ENCODE assay signal across 1 cellular context in genomic region chr12:132178314-132178713, GRCh38.
TF ChIP-seq lines count a peak whose summit lies in the region.

No MANE protein-coding gene starts in this region.

TF ChIP-seq in SK-N-SH treated with all-trans-retinoic acid at 6 μM for 48 hours, 23 proteins besides CTCF, POLR2A, EP300 and RAD21 (continued from another document):
- no peak for TF ChIP-seq PATZ1 (CRISPR knock-in tag; IDR thresholded peaks at IDR 0.05; ENCODE audit: borderline replicate concordance)
- no peak for TF ChIP-seq PPARA (CRISPR knock-in tag; IDR thresholded peaks at IDR 0.05; ENCODE audit: borderline replicate concordance)
- no peak for TF ChIP-seq ESRRG (CRISPR knock-in tag; IDR thresholded peaks at IDR 0.05)
- TF ChIP-seq POU6F1 (CRISPR knock-in tag; IDR thresholded peaks at IDR 0.05; ENCODE audit: borderline replicate concordance, low read depth), result no peak
- no peak for TF ChIP-seq ZNF565 (CRISPR knock-in tag; conservative IDR thresholded peaks at IDR 0.05; ENCODE audit: low read depth)
- no peak for TF ChIP-seq SNAI2 (CRISPR knock-in tag; IDR thresholded peaks at IDR 0.05)
- TF ChIP-seq ZFP30 (CRISPR knock-in tag; IDR thresholded peaks at IDR 0.05), result no peak
TF ChIP-seq in SK-N-SH treated with all-trans-retinoic acid at 6 μM for 48 hours: peak in this region for 0.
